9 cellular contexts compared by ENCODE assay signal in the genomic region with DNA sequence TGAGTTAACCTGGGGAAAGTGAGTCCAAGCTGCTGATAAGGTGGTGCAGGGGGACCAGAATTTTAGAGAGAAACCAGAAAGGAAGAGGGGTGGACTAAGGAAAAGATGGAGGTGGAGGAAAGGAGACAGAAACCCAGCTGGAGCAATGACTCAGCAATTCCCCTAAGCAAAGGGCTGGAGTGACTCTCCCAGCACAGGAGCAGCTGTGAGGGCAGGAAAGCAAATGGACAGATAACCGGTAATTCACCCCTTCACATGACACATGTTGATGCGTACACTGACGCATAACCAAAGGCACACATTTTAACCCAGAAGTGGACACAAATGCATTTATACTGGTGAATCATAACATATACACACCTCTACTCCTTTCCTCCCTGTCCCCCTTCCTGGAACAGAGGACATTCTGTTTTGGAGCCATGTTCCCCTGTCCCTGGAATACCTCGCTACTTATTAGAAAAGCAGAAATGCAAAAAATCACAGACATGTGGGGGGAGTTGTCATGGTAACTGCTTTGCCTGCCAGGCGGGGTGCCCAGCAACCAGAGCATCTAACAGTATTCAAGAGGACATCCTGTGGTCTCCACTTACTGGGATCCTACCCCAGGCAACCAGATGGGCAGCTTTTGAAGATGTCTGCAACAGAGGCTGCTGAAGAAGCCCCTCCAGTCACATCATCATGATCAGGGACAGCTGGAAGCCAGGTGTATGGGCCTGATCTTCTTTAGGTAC. TPM values are rescaled to one million over a fixed set of nuclear protein-coding genes. Genes with fewer than 3 reads are reported as not detected.
DNase-seq lines count a peak whose midpoint lies in the region; ATAC-seq and TF ChIP-seq lines count a peak whose summit lies in the region.
"Had no signal": no experiment of that assay in that cellular context is flagged by ENCODE, and none has a peak within 500 bp of the region (broad histone marks: within the 10 kb centered on the region; RNA-seq: fewer than 3 reads in every experiment).

No MANE protein-coding gene starts in this region.

- H2BK120ac ChIP-seq in trophoblast cell (ENCODE audit: insufficient read depth, low read length, poor library complexity), result no peak overlapping the region

- H3K4ac ChIP-seq in trophoblast cell (ENCODE audit: low read depth, low read length), result no peak overlapping the region

- H3K4me2 ChIP-seq in parathyroid adenoma (ENCODE audit: low read length) (no peak overlapping the region), trophoblast cell (ENCODE audit: low read length) (no peak overlapping the region)

- no peak for ATAC-seq in HG02798 (IDR thresholded peaks at IDR 0.05; ENCODE audit: poor library complexity, unreplicated experiment)

- no peak overlapping the region for H2BK12ac ChIP-seq in trophoblast cell (ENCODE audit: low read length)

- no peak overlapping the region for H4K8ac ChIP-seq in trophoblast cell (ENCODE audit: low read depth, low read length)

- no peak overlapping the region for H4K91ac ChIP-seq in trophoblast cell (ENCODE audit: low read depth, low read length)

- no peak overlapping the region for H4K12ac ChIP-seq in trophoblast cell (ENCODE audit: low read depth, low read length)

- H3K18ac ChIP-seq in trophoblast cell (ENCODE audit: low read length), result no peak overlapping the region

- no peak overlapping the region for H2AK5ac ChIP-seq in trophoblast cell (ENCODE audit: low read length)

- H3K4me1 ChIP-seq in parathyroid adenoma (peaks cover 14% of the 10 kb centered on the region), trophoblast cell (ENCODE audit: control insufficient read depth in 1 of 2, insufficient read depth in 2 of 2, low read length in 2 of 2) (peaks cover 4 to 8% of the 10 kb centered on the region in 2 experiments)

- in situ Hi-C loops in G401 (cut with HindIII; ENCODE audit: low sequenced_read_pairs), result no loop called here

- DNase-seq in G401 (ENCODE audit: low spot score), result peak; percentile 5
- DNase-seq in NCI-H2227 treated with DMSO at 0.1 percent for 48 hours (lab: John Stamatoyannopoulos, UW), result peak; percentile 85
- DNase-seq in coronary artery (ENCODE audit: low spot score), result peak; percentile 19
- DNase-seq in trophoblast cell, result no peak
- DNase-seq in stimulated activated CD4-positive, alpha-beta T cell treated with anti-CD3 and anti-CD28 coated beads, Interleukin-12 subunit alpha, Interleukin-12 subunit beta, amount 100 ng/mL, for 4 hours, result no peak
- DNase-seq: activated CD4-positive, alpha-beta T cell treated with anti-CD3 and anti-CD28 coated beads for 4 hours; KG1 had no signal

- H3K4me3 ChIP-seq in coronary artery (no peak overlapping the region), parathyroid adenoma (ENCODE audit: low read depth, low read length) (no peak overlapping the region), trophoblast cell (ENCODE audit: low read depth, low read length) (no peak overlapping the region)

- TF ChIP-seq CTCF in coronary artery (IDR thresholded peaks at IDR 0.05) (no peak), parathyroid adenoma (IDR thresholded peaks at IDR 0.05) (no peak)

- no peaks in the 10 kb centered on the region for H3K79me1 ChIP-seq in trophoblast cell (ENCODE audit: low read length)

- H2BK5ac ChIP-seq in trophoblast cell (ENCODE audit: low read depth, low read length, poor library complexity), result no peak overlapping the region

- peaks cover 9% of the 10 kb centered on the region for H3K27me3 ChIP-seq in parathyroid adenoma (ENCODE audit: control insufficient read depth, insufficient read depth, low read length)
- peaks cover 27% of the 10 kb centered on the region for H3K27me3 ChIP-seq in trophoblast cell (ENCODE audit: insufficient read depth, low read length)

- H3K36me3 ChIP-seq in parathyroid adenoma (ENCODE audit: control insufficient read depth, insufficient read depth, low read length) (no peaks in the 10 kb centered on the region), trophoblast cell (ENCODE audit: control insufficient read depth in 1 of 2, insufficient read depth in 2 of 2, low read length in 2 of 2) (no peaks in the 10 kb centered on the region)

- H3K23ac ChIP-seq in trophoblast cell (ENCODE audit: low read length), result no peak overlapping the region

- no CpG with 5 or more reads among the region's 5 CpGs for WGBS in trophoblast cell (ENCODE audit: extremely low coverage, insufficient coverage, insufficient read length)

- H3K79me2 ChIP-seq in parathyroid adenoma (peaks cover 6% of the 10 kb centered on the region), trophoblast cell (ENCODE audit: control insufficient read depth, insufficient read depth, low read length, poor library complexity) (no peaks in the 10 kb centered on the region)

- H3K9ac ChIP-seq in parathyroid adenoma (no peak overlapping the region), trophoblast cell (ENCODE audit: low read length) (no peak overlapping the region)

- no peak overlapping the region for H3K14ac ChIP-seq in trophoblast cell (ENCODE audit: low read length)

- H3K9me3 ChIP-seq in parathyroid adenoma (ENCODE audit: control insufficient read depth, low read length), result no peaks in the 10 kb centered on the region
- peaks cover 4% of the 10 kb centered on the region for H3K9me3 ChIP-seq in trophoblast cell (ENCODE audit: insufficient read depth, low read depth, low read length)

- H2AFZ ChIP-seq in parathyroid adenoma (peak overlapping the region; percentile 83), trophoblast cell (ENCODE audit: insufficient read depth, low read length, poor library complexity) (no peak overlapping the region)

- H3K27ac ChIP-seq in coronary artery, result no peak overlapping the region
- H3K27ac ChIP-seq in parathyroid adenoma, result peak overlapping the region; percentile 92
- no peak overlapping the region for H3K27ac ChIP-seq in trophoblast cell (ENCODE audit: low read depth, low read length)

RNA-seq across cellular contexts. Expression of gene CDK5R2, which starts 4.7 kb away (rescaled TPM):
- total RNA-seq in G401 (2014; rRNA removed; shearing (Covaris generic)), result 0.51 and 2.2 TPM in 2 replicates
- polyA plus RNA-seq in trophoblast cell (2013), result 0.16 and 0.18 TPM in 2 replicates

RNA-seq across cellular contexts. Expression of gene FEV, which starts 20.8 kb away (rescaled TPM):
- not detected in 2 replicates for total RNA-seq in G401 (2014; rRNA removed; shearing (Covaris generic))
- polyA plus RNA-seq in trophoblast cell (2013), result 0.07 and 0.21 TPM in 2 replicates

RNA-seq across cellular contexts. Expression of gene CRYBA2, which starts 29.0 kb away (rescaled TPM):
- total RNA-seq in G401 (2014; rRNA removed; shearing (Covaris generic)), result not detected in 2 replicates
- 0.15 and 0.21 TPM in 2 replicates for polyA plus RNA-seq in trophoblast cell (2013)

Comparison
In these comparisons a context has a peak if more than half of its experiments do, and no peak if none do; other contexts are left out.
1. DNase-seq: peak in G401 (single experiment), NCI-H2227 treated with DMSO at 0.1 percent for 48 hours (single experiment) and coronary artery (single experiment); none in trophoblast cell (0 of 2) and stimulated activated CD4-positive, alpha-beta T cell treated with anti-CD3 and anti-CD28 coated beads, Interleukin-12 subunit alpha, Interleukin-12 subunit beta, amount 100 ng/mL, for 4 hours (single experiment).